12 cellular contexts compared by ENCODE assay signal in genomic region chr12:75876843-75877587, GRCh38.
DNase-seq lines count a peak whose midpoint lies in the region; ATAC-seq, FAIRE-seq and TF ChIP-seq lines count a peak whose summit lies in the region.
"Had no signal": no experiment of that assay in that cellular context is flagged by ENCODE, and none has a peak within 500 bp of the region (broad histone marks: within the 10 kb centered on the region; RNA-seq: fewer than 3 reads in every experiment).

No MANE protein-coding gene starts in this region.

- peak overlapping the region; percentile 53; the same call in 1 of the 2 replicates for H2BK20ac ChIP-seq in H1 (ENCODE audit: low read length)

- no peak overlapping the region for H3K4ac ChIP-seq in H1 (replicated peaks; ENCODE audit: insufficient read length, low read depth, low read length)

- H4K20me1 ChIP-seq in H1 (replicated peaks in 1 of 2; ENCODE audit: control insufficient read depth in 1 of 2, insufficient read depth in 2 of 2, low read length in 2 of 2) (no peaks in the 10 kb centered on the region), neural progenitor cell (ENCODE audit: low read depth) (no peaks in the 10 kb centered on the region)

- no peak overlapping the region for H2AK5ac ChIP-seq in H1 (ENCODE audit: low read depth, low read length)

- H2BK15ac ChIP-seq in H1 (ENCODE audit: low read length) = no peak overlapping the region

- ATAC-seq in GM19463 (IDR thresholded peaks at IDR 0.05; ENCODE audit: unreplicated experiment) = no peak

- CTCF ChIA-PET in Calu3 (lab: Charles Lee) (interaction anchor here (0.8 to 1.7 kb wide), 3 partner anchors 15 to 101 kb away, joined by 3 to 6 read pairs (median 3); no protein-coding TSS in a partner anchor), H1 (lab: Charles Lee; ENCODE audit: partially characterized antibody) (interaction anchor here (0.6 kb wide), 1 partner anchor 425 kb away, joined by 3 read pairs; no protein-coding TSS in a partner anchor)

- no peaks in the 10 kb centered on the region for H3K79me1 ChIP-seq in H1 (ENCODE audit: low read depth, low read length)

- WGBS in H1 (ENCODE audit: extremely low coverage in 1 of 2, insufficient coverage in 1 of 2, insufficient read length in 1 of 2, insufficient replicate concordance in 2 of 2, low coverage in 1 of 2, low lambda C conversion rate in 2 of 2, missing lambda C conversion rate in 1 of 2), 2 experiments = 87% methylated on average over 3 of the region's 3 CpGs; no CpG with 5 or more reads in 1 of the 2 experiments

- H3K27ac Mint-ChIP-seq in Calu3 (ENCODE audit: unreplicated experiment) (peak overlapping the region; percentile 83), neural progenitor cell (peak overlapping the region; percentile 50)
- H3K27ac Mint-ChIP-seq: B cell had no signal

- no peak for TF ChIP-seq EP300 in H1 (IDR thresholded peaks at IDR 0.05; ENCODE audit: borderline replicate concordance in 1 of 2, low read depth in 2 of 2, low read length in 2 of 2)

- H3K9ac ChIP-seq in H1 (replicated peaks in 1 of 4; ENCODE audit: extremely low read depth in 1 of 4, low read depth in 3 of 4, low read length in 3 of 4) = no peak overlapping the region
- no peak overlapping the region for H3K9ac ChIP-seq in neural progenitor cell

- no peaks in the 10 kb centered on the region for H3K36me3 ChIP-seq in H1 (ENCODE audit: control insufficient read depth in 2 of 4, insufficient read depth in 4 of 4, low read length in 3 of 4)
- H3K36me3 ChIP-seq in neural progenitor cell = no peaks in the 10 kb centered on the region
- H3K36me3 ChIP-seq: neutrophil, SJSA1 had no signal

- H3K79me2 ChIP-seq in H1 (ENCODE audit: control insufficient read depth in 1 of 2, insufficient read depth in 2 of 2, low read length in 2 of 2) = no peaks in the 10 kb centered on the region
- H3K79me2 ChIP-seq in neural progenitor cell (ENCODE audit: low read depth) = no peaks in the 10 kb centered on the region

- H3K36me3 Mint-ChIP-seq in Calu3 (ENCODE audit: insufficient read depth, unreplicated experiment) (peaks cover 13% of the 10 kb centered on the region), neural progenitor cell (no peaks in the 10 kb centered on the region)

- H3K4me3 ChIP-seq in H1 (ENCODE audit: extremely low read depth in 1 of 4, insufficient read depth in 2 of 4, low read depth in 3 of 4, low read length in 4 of 4) (no peak overlapping the region), neural progenitor cell (no peak overlapping the region)
- H3K4me3 ChIP-seq: SJSA1 had no signal

- BruUV-seq in Calu3 (replicated peaks; lab: Mats Ljungman, UMichigan) = no TSS peak

- H3K27me3 Mint-ChIP-seq in Calu3 (ENCODE audit: unreplicated experiment) = no peaks in the 10 kb centered on the region
- no peaks in the 10 kb centered on the region for H3K27me3 Mint-ChIP-seq in neural progenitor cell (ENCODE audit: insufficient read depth, low read depth)

- H3K9me3 Mint-ChIP-seq in Calu3 (ENCODE audit: low read depth, unreplicated experiment) (no peaks in the 10 kb centered on the region), neural progenitor cell (no peaks in the 10 kb centered on the region)

- H3K9me3 ChIP-seq in H1 (ENCODE audit: insufficient read depth in 2 of 2, low read depth in 1 of 2, low read length in 1 of 2) (no peaks in the 10 kb centered on the region), neural progenitor cell (ENCODE audit: low read depth) (no peaks in the 10 kb centered on the region)
- H3K9me3 ChIP-seq: neutrophil, SJSA1 had no signal

- H2AFZ ChIP-seq in H1 (ENCODE audit: low read length) (peak overlapping the region; percentile 58; the same call in 1 of the 2 replicates), neural progenitor cell (replicated peaks) (peak overlapping the region; percentile 70)

- H3K23ac ChIP-seq in H1 (ENCODE audit: insufficient read length) = no peak overlapping the region

- H3F3A ChIP-seq in neural progenitor cell (ENCODE audit: low read depth) = no peaks in the 10 kb centered on the region

- H3K27me3 ChIP-seq in H1 (replicated peaks in 1 of 4; ENCODE audit: control insufficient read depth in 3 of 4, extremely low read depth in 1 of 4, insufficient read depth in 3 of 4, low read length in 3 of 4) (no peaks in the 10 kb centered on the region; a peak in 1 of 7 replicates), neural progenitor cell (no peaks in the 10 kb centered on the region)
- H3K27me3 ChIP-seq: SJSA1 had no signal

- no peak overlapping the region for H3K56ac ChIP-seq in H1 (replicated peaks; ENCODE audit: insufficient read length, low read depth, low read length)

- TF ChIP-seq POLR2A in H1 (IDR thresholded peaks at IDR 0.05; ENCODE audit: control extremely low read depth in 1 of 2, low read depth in 2 of 2, low read length in 2 of 2) = no peak

- no peak overlapping the region for H3K14ac ChIP-seq in H1 (ENCODE audit: insufficient read length)

- no peak overlapping the region for H4K91ac ChIP-seq in H1 (replicated peaks; ENCODE audit: insufficient read length, low read length)

- peak; percentile 12 for DNase-seq in Calu3
- peak; percentile 80 for DNase-seq in NCI-H146 (lab: John Stamatoyannopoulos, UW)
- no peak for DNase-seq in H1 (ENCODE audit: low read depth in 1 of 2, low spot score in 2 of 2)
- DNase-seq in neural progenitor cell (ENCODE audit: low spot score) = no peak
- no peak for DNase-seq in NCI-H1417 treated with DMSO at 0.1 percent for 48 hours (lab: John Stamatoyannopoulos, UW)
- DNase-seq in EL = no peak
- DNase-seq in NCI-H2081 (lab: John Stamatoyannopoulos, UW) = no peak
- DNase-seq: activated CD4-positive, alpha-beta T cell treated with anti-CD3 and anti-CD28 coated beads, Interleukin-2, amount 50 U/mL, for 48 hours had no signal

- no peak overlapping the region for H2BK5ac ChIP-seq in H1 (ENCODE audit: low read depth, low read length)

- H2BK120ac ChIP-seq in H1 (replicated peaks; ENCODE audit: low read depth, low read length) = no peak overlapping the region

- TF ChIP-seq RAD21 in H1 (IDR thresholded peaks at IDR 0.05 in 1 of 2, conservative IDR thresholded peaks at IDR 0.05 in 1 of 2; ENCODE audit: low read depth in 2 of 2, low read length in 2 of 2) = no peak

- H3K4me1 ChIP-seq in H1 (replicated peaks in 1 of 4; ENCODE audit: control insufficient read depth in 3 of 4, insufficient read depth in 4 of 4, low read length in 3 of 4) (peaks cover 0 to 10% (median 3%) of the 10 kb centered on the region in 4 experiments; a peak in 3 of 7 replicates), neural progenitor cell (peaks cover 12% of the 10 kb centered on the region)

- no peak for FAIRE-seq in H1 (lab: Jason Lieb, UNC)

- no peak overlapping the region for H2BK12ac ChIP-seq in H1 (ENCODE audit: low read depth, low read length)

- TF ChIP-seq CTCF in Calu3 (IDR thresholded peaks at IDR 0.05; ENCODE audit: unreplicated experiment) = no peak
- TF ChIP-seq CTCF in H1 (IDR thresholded peaks at IDR 0.05; ENCODE audit: control extremely low read depth in 1 of 3, insufficient read depth in 1 of 3, low read depth in 1 of 3, low read length in 3 of 3) = no peak
- TF ChIP-seq CTCF in neural progenitor cell (IDR thresholded peaks at IDR 0.05) = no peak

- POLR2A ChIA-PET in H1 (lab: Charles Lee; ENCODE audit: partially characterized antibody) = interaction anchor here (0.6 kb wide), 2 partner anchors 157 to 252 kb away, joined by 3 read pairs; no protein-coding TSS in a partner anchor

- H3K4me2 ChIP-seq in H1 (ENCODE audit: insufficient read depth in 1 of 2, low read depth in 2 of 2, low read length in 2 of 2) (no peak overlapping the region), neural progenitor cell (no peak overlapping the region)

- H3K4me1 Mint-ChIP-seq in Calu3 (ENCODE audit: low read depth, unreplicated experiment) (peaks cover 52% of the 10 kb centered on the region), neural progenitor cell (peaks cover 24% of the 10 kb centered on the region)
- H3K4me1 Mint-ChIP-seq: B cell had no signal

- H3K4me3 Mint-ChIP-seq in Calu3 (ENCODE audit: low read depth, unreplicated experiment) = peak overlapping the region; percentile 52
- H3K4me3 Mint-ChIP-seq in neural progenitor cell = no peak overlapping the region
- H3K4me3 Mint-ChIP-seq: B cell had no signal

- H4K5ac ChIP-seq in H1 (ENCODE audit: insufficient read length, low read depth, low read length) = no peak overlapping the region

- H4K8ac ChIP-seq in H1 (ENCODE audit: extremely low read depth, insufficient read depth, low read length) = no peak overlapping the region

- intact Hi-C loops in Calu3 (cut with micrococcal nuclease; ENCODE audit: unreplicated experiment) = loop anchor here (5.0 kb wide), 4 partner anchors 50 to 145 kb away; no protein-coding TSS in a partner anchor

- H3K23me2 ChIP-seq in H1 (ENCODE audit: low read depth, low read length) = no peaks in the 10 kb centered on the region

- H3K27ac ChIP-seq in H1 (ENCODE audit: low read depth, low read length) (no peak overlapping the region), neural progenitor cell (no peak overlapping the region)
- H3K27ac ChIP-seq: neutrophil had no signal

- H3K18ac ChIP-seq in H1 (ENCODE audit: extremely low read depth, low read length) = no peak overlapping the region

TF ChIP-seq in H1, 55 proteins besides CTCF, POLR2A, EP300 and RAD21:
- TF ChIP-seq USF2 (IDR thresholded peaks at IDR 0.05; ENCODE audit: low read length) = no peak
- TF ChIP-seq RFX5 (IDR thresholded peaks at IDR 0.05; ENCODE audit: borderline replicate concordance, low read depth, low read length) = no peak
- no peak for TF ChIP-seq ATF3 (IDR thresholded peaks at IDR 0.05; ENCODE audit: insufficient read depth, low read depth, low read length)
- TF ChIP-seq KDM1A (IDR thresholded peaks at IDR 0.05; ENCODE audit: borderline replicate concordance, low read length) = no peak
- no peak for TF ChIP-seq EZH2 (IDR thresholded peaks at IDR 0.05; ENCODE audit: low read depth, low read length, severe bottlenecking)
- TF ChIP-seq SP4 (IDR thresholded peaks at IDR 0.05; ENCODE audit: low read length) = no peak
- no peak for TF ChIP-seq TAF7 (optimal IDR thresholded peaks at IDR 0.05; ENCODE audit: borderline replicate concordance, low read depth, low read length)
- no peak for TF ChIP-seq FOSL1 (IDR thresholded peaks at IDR 0.05; ENCODE audit: insufficient read depth, low read depth, low read length)

Comparison
In these comparisons a context has a peak if more than half of its experiments do, and no peak if none do; other contexts are left out.
1. DNase-seq: peak in Calu3 (single experiment) and NCI-H146 (single experiment); none in H1 (0 of 2), neural progenitor cell (single experiment), NCI-H1417 treated with DMSO at 0.1 percent for 48 hours (single experiment), EL (single experiment) and NCI-H2081 (0 of 2).